17 cellular contexts compared by ENCODE assay signal in the genomic region with DNA sequence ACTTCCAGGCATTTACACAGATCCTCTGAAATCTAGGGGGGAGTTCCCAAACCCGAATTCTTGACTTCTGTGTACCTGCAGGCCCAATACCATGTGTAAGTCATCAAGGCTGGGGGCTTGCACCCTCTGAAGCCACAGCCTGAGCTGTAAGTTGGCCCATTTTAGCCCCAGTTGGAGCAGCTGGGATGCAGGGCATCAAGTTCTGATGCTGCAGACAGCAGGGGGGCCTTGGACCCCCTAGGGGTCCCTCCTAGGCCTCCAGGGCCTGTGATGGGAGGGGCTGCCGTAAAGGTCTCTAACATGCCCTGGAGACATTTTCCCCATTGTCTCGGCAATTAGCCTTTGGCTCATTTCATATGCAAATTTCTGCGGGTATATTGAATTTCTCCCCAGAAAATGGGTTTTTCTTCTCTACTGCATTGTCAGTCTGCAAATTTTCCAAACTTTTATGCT. TPM values are rescaled to one million over a fixed set of nuclear protein-coding genes. Genes with fewer than 3 reads are reported as not detected.
"Had no signal": no experiment of that assay in that cellular context is flagged by ENCODE, and none has a peak within 500 bp of the region (broad histone marks: within the 10 kb centered on the region; RNA-seq: fewer than 3 reads in every experiment).

No MANE protein-coding gene starts in this region.

- H3K36me3 Mint-ChIP-seq: activated naive CD8-positive, alpha-beta T cell treated with anti-CD3 and anti-CD28 coated beads for 36 hours; naive thymus-derived CD8-positive, alpha-beta T cell; stimulated activated effector memory CD8-positive, alpha-beta T cell treated with anti-CD3 and anti-CD28 coated beads, Interleukin-12 subunit alpha, Interleukin-12 subunit beta, amount 100 ng/mL, for 72 hours had no signal

- H3K27ac Mint-ChIP-seq: activated CD4-positive, alpha-beta T cell treated with anti-CD3 and anti-CD28 coated beads, Interleukin-2, amount 10 ng/mL, durations not matched to agents 24 days and 14 days; activated CD8-positive, alpha-beta T cell treated with anti-CD3 and anti-CD28 coated beads for 36 hours; activated naive CD8-positive, alpha-beta T cell treated with anti-CD3 and anti-CD28 coated beads for 36 hours; activated T-helper 17 cell treated with anti-CD3 and anti-CD28 coated beads, Interleukin-2, amount 50 U/mL, for 72 hours; naive thymus-derived CD8-positive, alpha-beta T cell; stimulated activated effector memory CD8-positive, alpha-beta T cell treated with anti-CD3 and anti-CD28 coated beads, Interleukin-12 subunit alpha, Interleukin-12 subunit beta, amount 100 ng/mL, for 72 hours had no signal

- H3K9ac ChIP-seq: parathyroid adenoma had no signal

- H3K9me3 Mint-ChIP-seq: activated CD4-positive, alpha-beta T cell treated with anti-CD3 and anti-CD28 coated beads, Interleukin-2, amount 10 ng/mL, durations not matched to agents 24 days and 14 days; activated CD8-positive, alpha-beta T cell treated with anti-CD3 and anti-CD28 coated beads for 36 hours; activated naive CD8-positive, alpha-beta T cell treated with anti-CD3 and anti-CD28 coated beads for 36 hours; activated T-helper 17 cell treated with anti-CD3 and anti-CD28 coated beads, Interleukin-2, amount 50 U/mL, for 72 hours had no signal

- H3K9me3 ChIP-seq: thoracic aorta, upper lobe of right lung had no signal

- H3K27ac ChIP-seq: cardiac muscle cell, thoracic aorta, upper lobe of right lung had no signal

- H3K27me3 ChIP-seq: cardiac muscle cell, upper lobe of right lung had no signal

- H3K4me3 ChIP-seq: cardiac muscle cell, thoracic aorta, upper lobe of right lung had no signal

- DNase-seq: activated CD8-positive, alpha-beta T cell treated with anti-CD3 and anti-CD28 coated beads for 36 hours; activated naive CD4-positive, alpha-beta T cell; activated naive CD8-positive, alpha-beta T cell treated with anti-CD3 and anti-CD28 coated beads for 36 hours; activated T-cell treated with anti-CD3 and anti-CD28 coated beads, Interleukin-2, amount 50 U/mL, for 1 hour; amniotic stem cell; hypothalamus; naive thymus-derived CD8-positive, alpha-beta T cell; stimulated activated CD4-positive, alpha-beta T cell treated with anti-CD3 and anti-CD28 coated beads, Interleukin-4, amount 100 ng/mL, for 24 hours; upper lobe of right lung had no signal

- H3K79me2 ChIP-seq: parathyroid adenoma had no signal

- H3K27me3 Mint-ChIP-seq: activated CD4-positive, alpha-beta T cell treated with anti-CD3 and anti-CD28 coated beads, Interleukin-2, amount 10 ng/mL, durations not matched to agents 24 days and 14 days; activated CD8-positive, alpha-beta T cell treated with anti-CD3 and anti-CD28 coated beads for 36 hours; activated naive CD8-positive, alpha-beta T cell treated with anti-CD3 and anti-CD28 coated beads for 36 hours; activated T-helper 17 cell treated with anti-CD3 and anti-CD28 coated beads, Interleukin-2, amount 50 U/mL, for 72 hours had no signal

- H3K4me3 Mint-ChIP-seq: activated CD4-positive, alpha-beta T cell treated with anti-CD3 and anti-CD28 coated beads, Interleukin-2, amount 10 ng/mL, durations not matched to agents 24 days and 14 days; activated CD8-positive, alpha-beta T cell treated with anti-CD3 and anti-CD28 coated beads for 36 hours; activated naive CD8-positive, alpha-beta T cell treated with anti-CD3 and anti-CD28 coated beads for 36 hours; activated T-helper 17 cell treated with anti-CD3 and anti-CD28 coated beads, Interleukin-2, amount 50 U/mL, for 72 hours; naive thymus-derived CD8-positive, alpha-beta T cell; stimulated activated effector memory CD8-positive, alpha-beta T cell treated with anti-CD3 and anti-CD28 coated beads, Interleukin-12 subunit alpha, Interleukin-12 subunit beta, amount 100 ng/mL, for 72 hours had no signal

- FAIRE-seq: frontal cortex had no signal

- H3K4me1 Mint-ChIP-seq: activated CD4-positive, alpha-beta T cell treated with anti-CD3 and anti-CD28 coated beads, Interleukin-2, amount 10 ng/mL, durations not matched to agents 24 days and 14 days; activated naive CD8-positive, alpha-beta T cell treated with anti-CD3 and anti-CD28 coated beads for 36 hours; activated T-helper 17 cell treated with anti-CD3 and anti-CD28 coated beads, Interleukin-2, amount 50 U/mL, for 72 hours; naive thymus-derived CD8-positive, alpha-beta T cell; stimulated activated effector memory CD8-positive, alpha-beta T cell treated with anti-CD3 and anti-CD28 coated beads, Interleukin-12 subunit alpha, Interleukin-12 subunit beta, amount 100 ng/mL, for 72 hours had no signal

- ATAC-seq: activated CD8-positive, alpha-beta T cell treated with anti-CD3 and anti-CD28 coated beads for 36 hours; activated T-helper 17 cell treated with anti-CD3 and anti-CD28 coated beads, Interleukin-2, amount 50 U/mL, for 72 hours; naive thymus-derived CD8-positive, alpha-beta T cell; sciatic nerve; stimulated activated effector memory CD8-positive, alpha-beta T cell treated with anti-CD3 and anti-CD28 coated beads, Interleukin-12 subunit alpha, Interleukin-12 subunit beta, amount 100 ng/mL, for 72 hours; upper lobe of right lung had no signal

- H3K4me1 ChIP-seq: upper lobe of right lung had no signal

- H3K36me3 ChIP-seq: cardiac muscle cell, thoracic aorta, upper lobe of right lung had no signal

RNA-seq across cellular contexts. Expression of a gene that starts 59.5 kb away (rescaled TPM):
- total RNA-seq: activated CD4-positive, alpha-beta T cell treated with anti-CD3 and anti-CD28 coated beads, Interleukin-2, amount 10 ng/mL, durations not matched to agents 24 days and 14 days; activated CD8-positive, alpha-beta T cell treated with anti-CD3 and anti-CD28 coated beads for 36 hours; activated naive CD8-positive, alpha-beta T cell treated with anti-CD3 and anti-CD28 coated beads for 36 hours; activated T-helper 17 cell treated with anti-CD3 and anti-CD28 coated beads, Interleukin-2, amount 50 U/mL, for 72 hours; naive thymus-derived CD8-positive, alpha-beta T cell had no signal
- polyA plus RNA-seq: naive thymus-derived CD8-positive, alpha-beta T cell had no signal
